In the genomic region with DNA sequence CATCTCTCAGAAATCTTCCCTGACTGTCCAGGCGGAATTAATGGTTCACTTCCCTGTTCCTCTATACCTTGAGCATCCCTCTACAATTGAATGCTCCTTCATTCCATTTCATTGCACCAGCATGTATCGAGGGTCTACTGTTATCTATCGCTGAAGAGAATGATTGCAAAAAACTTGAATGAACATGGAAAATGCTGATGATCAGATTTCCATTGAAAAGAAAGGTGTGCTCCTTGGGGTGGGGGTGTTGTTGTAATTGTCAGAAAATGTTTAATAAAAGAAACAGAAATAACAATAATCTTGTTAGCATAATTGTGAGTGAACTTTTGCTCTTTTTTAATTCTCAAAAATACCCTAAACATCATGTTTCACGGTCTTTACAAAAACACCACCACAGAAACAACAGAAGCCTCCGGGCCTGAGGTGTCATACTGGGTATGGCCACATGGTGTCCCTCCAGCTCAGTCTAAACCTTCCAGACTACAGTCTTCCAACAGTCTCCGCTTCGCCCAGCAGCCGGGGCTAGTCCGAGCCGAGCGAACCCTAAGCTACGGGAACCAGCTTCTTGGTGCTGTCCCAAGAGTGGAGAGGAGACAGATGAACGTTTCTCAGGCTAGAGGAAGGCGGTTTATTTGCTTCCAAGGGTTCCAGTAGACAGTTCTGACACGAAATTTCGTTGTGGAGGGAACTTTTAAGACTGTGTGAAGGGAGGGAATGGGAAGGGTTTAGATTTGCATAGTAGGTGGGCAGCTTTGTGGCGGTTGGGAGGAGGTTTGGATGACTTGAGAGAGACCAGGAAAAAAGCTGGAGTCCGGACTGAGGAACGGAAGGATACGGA, we compare ENCODE assay signal across 8 cellular contexts.
DNase-seq lines count a peak whose midpoint lies in the region; ATAC-seq and TF ChIP-seq lines count a peak whose summit lies in the region.

No MANE protein-coding gene starts in this region.

- H3K36me3 ChIP-seq in kidney epithelial cell (ENCODE audit: control insufficient read depth, insufficient read depth, low read length) = no peaks in the 10 kb centered on the region

- H3K27me3 Mint-ChIP-seq in chondrocyte (ENCODE audit: low read depth) = no peaks in the 10 kb centered on the region

- H3K4me1 Mint-ChIP-seq in chondrocyte (ENCODE audit: low read depth) = peaks cover 33% of the 10 kb centered on the region

- in situ Hi-C loops in ACHN (cut with HindIII; ENCODE audit: low pct_ligation_motif_present, low pct_unique_long_range_greater_than_20kb, low sequenced_read_pairs) = no loop called here

- H3K4me3 ChIP-seq in kidney epithelial cell (ENCODE audit: low read depth, low read length) = peak overlapping the region; percentile 50

- peak overlapping the region; percentile 96 for H3K27ac Mint-ChIP-seq in chondrocyte (ENCODE audit: unreplicated experiment)

- DNase-seq in ACHN (peak; percentile 92), NCI-H2196 treated with DMSO at 0.1 percent for 48 hours (lab: John Stamatoyannopoulos, UW; ENCODE audit: unreplicated experiment) (peak; percentile 71), chondrocyte (ENCODE audit: low spot score) (peak; percentile 95), kidney epithelial cell (ENCODE audit: low read depth) (peak; percentile 73)
- peak; percentile 72 for DNase-seq in activated CD4-positive, alpha-beta T cell treated with anti-CD3 and anti-CD28 coated beads for 1 hour
- DNase-seq in stimulated activated CD4-positive, alpha-beta T cell treated with anti-CD3 and anti-CD28 coated beads, Interleukin-1b, Interleukin-23, amount 100 ng/mL, for 1 hour (ENCODE audit: low read depth in 2 of 2) = peak; percentile 50 to 71

- TF ChIP-seq CTCF in chondrocyte (IDR thresholded peaks at IDR 0.05) (peak; percentile 96), kidney epithelial cell (IDR thresholded peaks at IDR 0.05; ENCODE audit: insufficient read depth, low read length, poor library complexity, severe bottlenecking) (peak; percentile 91)

- H3K9me3 Mint-ChIP-seq in chondrocyte (ENCODE audit: low read depth) = no peaks in the 10 kb centered on the region

- peak; percentile 93 for ATAC-seq in GM18858 (IDR thresholded peaks at IDR 0.05; ENCODE audit: unreplicated experiment)
- peak; percentile 89 for ATAC-seq in HG03139 (IDR thresholded peaks at IDR 0.05; ENCODE audit: unreplicated experiment)

- H3K4me3 Mint-ChIP-seq in chondrocyte (ENCODE audit: unreplicated experiment) = peak overlapping the region; percentile 90

- H3K27me3 ChIP-seq in kidney epithelial cell (ENCODE audit: control insufficient read depth, insufficient read depth, low read length) = no peaks in the 10 kb centered on the region

- no peaks in the 10 kb centered on the region for H3K36me3 Mint-ChIP-seq in chondrocyte (ENCODE audit: low read depth)

Comparison
In these comparisons a context has a peak if more than half of its experiments do, and no peak if none do; other contexts are left out.
1. Peak in every context shown above with its lines: DNase-seq, ATAC-seq and H3K4me3 ChIP-seq.